ENCODE assay signal across 1 cellular context in genomic region chr1:179366093-179366800, GRCh38.
TF ChIP-seq lines count a peak whose summit lies in the region.

No MANE protein-coding gene starts in this region.

TF ChIP-seq in HEK293, 187 proteins besides CTCF, POLR2A, EP300 and RAD21 (continued from another document):
- TF ChIP-seq ZSCAN4 (tag by site-specific recombination; IDR thresholded peaks at IDR 0.05) = no peak
- no peak for TF ChIP-seq KLF8 (tag by site-specific recombination; IDR thresholded peaks at IDR 0.05)
- TF ChIP-seq GLIS1 (tag by site-specific recombination; IDR thresholded peaks at IDR 0.05) = peak; percentile 41
- TF ChIP-seq HOXA7 (CRISPR knock-in tag; IDR thresholded peaks at IDR 0.05; ENCODE audit: borderline replicate concordance) = no peak
- TF ChIP-seq GLI4 (tag by site-specific recombination; IDR thresholded peaks at IDR 0.05) = no peak
- no peak for TF ChIP-seq ZBTB11 (tag by site-specific recombination; conservative IDR thresholded peaks at IDR 0.05; ENCODE audit: low read depth)
- no peak for TF ChIP-seq ZNF214 (tag by site-specific recombination; IDR thresholded peaks at IDR 0.05; ENCODE audit: borderline replicate concordance)
- TF ChIP-seq ZNF433 (tag by site-specific recombination; IDR thresholded peaks at IDR 0.05; ENCODE audit: low read depth) = no peak
- no peak for TF ChIP-seq ZNF398 (tag by site-specific recombination; IDR thresholded peaks at IDR 0.05)
- TF ChIP-seq ZNF18 (tag by site-specific recombination; IDR thresholded peaks at IDR 0.05) = no peak
- no peak for TF ChIP-seq HOXC10 (CRISPR knock-in tag; IDR thresholded peaks at IDR 0.05)
- TF ChIP-seq, protein P1, sequence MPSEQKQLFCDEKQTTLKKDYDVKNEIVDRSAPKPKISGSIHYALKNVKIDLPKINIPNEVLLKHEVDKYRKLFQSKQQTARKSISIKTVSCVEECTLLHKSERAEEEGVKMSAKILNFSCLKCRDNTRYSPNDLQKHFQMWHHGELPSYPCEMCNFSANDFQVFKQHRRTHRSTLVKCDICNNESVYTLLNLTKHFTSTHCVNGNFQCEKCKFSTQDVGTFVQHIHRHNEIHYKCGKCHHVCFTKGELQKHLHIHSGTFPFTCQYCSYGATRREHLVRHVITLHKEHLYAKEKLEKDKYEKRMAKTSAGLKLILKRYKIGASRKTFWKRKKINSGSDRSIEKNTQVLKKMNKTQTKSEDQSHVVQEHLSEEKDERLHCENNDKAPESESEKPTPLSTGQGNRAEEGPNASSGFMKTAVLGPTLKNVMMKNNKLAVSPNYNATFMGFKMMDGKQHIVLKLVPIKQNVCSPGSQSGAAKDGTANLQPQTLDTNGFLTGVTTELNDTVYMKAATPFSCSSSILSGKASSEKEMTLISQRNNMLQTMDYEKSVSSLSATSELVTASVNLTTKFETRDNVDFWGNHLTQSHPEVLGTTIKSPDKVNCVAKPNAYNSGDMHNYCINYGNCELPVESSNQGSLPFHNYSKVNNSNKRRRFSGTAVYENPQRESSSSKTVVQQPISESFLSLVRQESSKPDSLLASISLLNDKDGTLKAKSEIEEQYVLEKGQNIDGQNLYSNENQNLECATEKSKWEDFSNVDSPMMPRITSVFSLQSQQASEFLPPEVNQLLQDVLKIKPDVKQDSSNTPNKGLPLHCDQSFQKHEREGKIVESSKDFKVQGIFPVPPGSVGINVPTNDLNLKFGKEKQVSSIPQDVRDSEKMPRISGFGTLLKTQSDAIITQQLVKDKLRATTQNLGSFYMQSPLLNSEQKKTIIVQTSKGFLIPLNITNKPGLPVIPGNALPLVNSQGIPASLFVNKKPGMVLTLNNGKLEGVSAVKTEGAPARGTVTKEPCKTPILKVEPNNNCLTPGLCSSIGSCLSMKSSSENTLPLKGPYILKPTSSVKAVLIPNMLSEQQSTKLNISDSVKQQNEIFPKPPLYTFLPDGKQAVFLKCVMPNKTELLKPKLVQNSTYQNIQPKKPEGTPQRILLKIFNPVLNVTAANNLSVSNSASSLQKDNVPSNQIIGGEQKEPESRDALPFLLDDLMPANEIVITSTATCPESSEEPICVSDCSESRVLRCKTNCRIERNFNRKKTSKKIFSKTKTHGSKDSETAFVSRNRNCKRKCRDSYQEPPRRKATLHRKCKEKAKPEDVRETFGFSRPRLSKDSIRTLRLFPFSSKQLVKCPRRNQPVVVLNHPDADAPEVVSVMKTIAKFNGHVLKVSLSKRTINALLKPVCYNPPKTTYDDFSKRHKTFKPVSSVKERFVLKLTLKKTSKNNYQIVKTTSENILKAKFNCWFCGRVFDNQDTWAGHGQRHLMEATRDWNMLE (tag by site-specific recombination; conservative IDR thresholded peaks at IDR 0.05; ENCODE audit: low read depth) = no peak
- peak; percentile 46; the same call in 1 of the 2 replicates for TF ChIP-seq ZBTB20 (tag by site-specific recombination; IDR thresholded peaks at IDR 0.05)
- TF ChIP-seq ZNF473 (tag by site-specific recombination; IDR thresholded peaks at IDR 0.05) = no peak
- TF ChIP-seq SP7 (tag by site-specific recombination; IDR thresholded peaks at IDR 0.05) = no peak
- TF ChIP-seq ZNF560 (tag by site-specific recombination; IDR thresholded peaks at IDR 0.05; ENCODE audit: borderline replicate concordance) = no peak
- TF ChIP-seq YY2 (tag by site-specific recombination; IDR thresholded peaks at IDR 0.05) = no peak
- TF ChIP-seq SP3 (tag by site-specific recombination; IDR thresholded peaks at IDR 0.05) = no peak
- no peak for TF ChIP-seq ZNF169 (tag by site-specific recombination; IDR thresholded peaks at IDR 0.05)
- TF ChIP-seq WT1 (tag by site-specific recombination; IDR thresholded peaks at IDR 0.05) = no peak
- TF ChIP-seq ZNF266 (tag by site-specific recombination; IDR thresholded peaks at IDR 0.05; ENCODE audit: low read depth) = no peak
- TF ChIP-seq ZNF791 (tag by site-specific recombination; IDR thresholded peaks at IDR 0.05) = no peak
- peak; percentile 63 for TF ChIP-seq ZNF335 (tag by site-specific recombination; conservative IDR thresholded peaks at IDR 0.05)
- no peak for TF ChIP-seq MEIS1 (CRISPR knock-in tag; IDR thresholded peaks at IDR 0.05; ENCODE audit: borderline replicate concordance)
- TF ChIP-seq PRDM4 (tag by site-specific recombination; IDR thresholded peaks at IDR 0.05) = no peak
- no peak for TF ChIP-seq TCF7L2 (IDR thresholded peaks at IDR 0.05; ENCODE audit: borderline replicate concordance, low read depth, low read length)
